ENCODE assay signal across 1 cellular context in the genomic region with DNA sequence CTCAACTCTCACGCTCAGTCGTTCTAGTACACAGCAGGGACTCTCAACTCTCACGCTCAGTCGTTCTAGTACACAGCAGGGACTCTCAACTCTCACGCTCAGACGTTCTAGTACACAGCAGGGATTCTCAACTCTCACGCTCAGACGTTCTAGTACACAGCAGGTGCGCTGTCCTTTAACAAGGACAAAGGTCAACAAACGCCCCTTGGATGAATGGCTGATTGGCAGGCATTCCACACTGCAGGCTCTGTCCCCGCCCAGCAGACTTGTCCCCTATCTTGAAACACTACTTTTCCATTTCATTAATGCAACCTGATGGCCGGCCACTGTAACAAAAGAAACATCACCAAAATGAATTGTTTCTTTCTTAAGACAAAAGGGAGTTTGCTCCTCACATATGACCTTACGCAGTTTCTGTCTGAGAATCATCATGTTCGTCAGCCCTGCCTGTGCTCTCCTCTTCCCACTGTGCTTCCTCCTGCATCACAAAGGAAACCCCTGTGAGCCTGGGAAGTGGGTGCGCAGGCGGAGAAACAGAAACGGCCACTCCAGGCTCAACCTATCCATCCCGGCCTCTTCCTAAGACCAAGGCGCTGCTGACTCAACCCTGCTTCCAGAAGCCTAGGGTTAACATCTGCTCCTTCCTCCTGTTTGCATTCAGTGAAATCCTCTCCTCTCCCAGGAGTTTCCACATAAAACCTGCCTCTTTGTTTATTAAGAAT.
TF ChIP-seq lines count a peak whose summit lies in the region.

No MANE protein-coding gene starts in this region.

TF ChIP-seq in H1, 55 proteins besides CTCF, POLR2A, EP300 and RAD21:
- TF ChIP-seq CEBPB (IDR thresholded peaks at IDR 0.05; ENCODE audit: low read depth, low read length) (no peak), CTBP2 (IDR thresholded peaks at IDR 0.05; ENCODE audit: borderline replicate concordance, insufficient read depth, insufficient read length, low read length) (no peak), ASH2L (IDR thresholded peaks at IDR 0.05; ENCODE audit: low read length) (no peak), TAF7 (optimal IDR thresholded peaks at IDR 0.05; ENCODE audit: borderline replicate concordance, low read depth, low read length) (no peak), CBX5 (IDR thresholded peaks at IDR 0.05; ENCODE audit: low read depth, low read length) (no peak), SP1 (IDR thresholded peaks at IDR 0.05; ENCODE audit: low read depth, low read length) (no peak), NRF1 (IDR thresholded peaks at IDR 0.05; ENCODE audit: low read depth, low read length) (no peak), BACH1 (IDR thresholded peaks at IDR 0.05; ENCODE audit: low read length) (no peak), USF2 (IDR thresholded peaks at IDR 0.05; ENCODE audit: low read length) (no peak), TBP (IDR thresholded peaks at IDR 0.05; ENCODE audit: low read depth, low read length) (no peak), NANOG (IDR thresholded peaks at IDR 0.05; ENCODE audit: insufficient read depth, low read depth, low read length, poor library complexity, severe bottlenecking) (no peak), SIRT6 (IDR thresholded peaks at IDR 0.05; ENCODE audit: low read length) (no peak)
